ENCODE assay signal across 1 cellular context in the genomic region with DNA sequence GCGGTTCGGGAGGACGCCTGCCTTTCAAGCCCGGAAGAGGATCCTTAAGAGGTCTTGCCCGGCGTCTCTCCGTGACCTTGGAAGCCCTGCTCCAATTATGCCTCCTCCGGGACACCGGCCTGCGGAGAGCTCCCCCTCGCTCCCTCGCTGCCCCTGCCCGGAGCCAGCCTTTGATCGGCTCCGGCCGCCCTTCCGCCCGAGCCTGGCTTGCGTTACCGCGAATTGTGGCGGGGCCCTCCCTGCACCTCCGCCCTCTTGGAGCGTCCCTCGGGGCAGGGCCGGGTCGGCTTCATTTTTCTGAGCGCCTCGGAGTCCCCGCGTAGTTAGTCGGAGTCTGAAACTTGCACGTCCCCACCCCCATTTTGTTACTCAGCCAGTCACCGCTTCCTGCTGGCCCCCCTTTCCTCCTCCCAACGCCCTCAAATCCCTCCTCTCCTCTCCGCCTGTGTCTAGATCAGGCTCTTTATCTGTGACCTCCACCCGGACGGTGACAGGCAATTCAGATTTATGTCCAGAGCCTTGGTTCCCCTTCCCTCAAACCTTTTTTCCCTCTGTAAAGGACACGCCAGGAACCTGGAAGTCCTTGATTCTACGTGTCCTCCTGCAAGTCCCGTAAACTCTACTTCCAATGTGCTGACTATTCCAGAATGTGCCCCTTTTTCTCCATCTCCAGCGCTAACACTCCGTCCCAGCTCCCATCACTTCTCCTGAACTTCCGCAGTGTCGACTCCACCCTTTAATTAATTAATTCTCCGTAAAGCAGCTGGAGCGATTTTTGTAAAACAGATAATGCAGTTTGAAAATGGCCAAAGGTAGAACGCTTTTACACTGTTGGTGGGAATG.
TF ChIP-seq lines count a peak whose summit lies in the region.

No MANE protein-coding gene starts in this region.

TF ChIP-seq in HepG2, 621 proteins besides CTCF, POLR2A, EP300 and RAD21 (continued from another document and continues in another):
- TF ChIP-seq, protein P1, sequence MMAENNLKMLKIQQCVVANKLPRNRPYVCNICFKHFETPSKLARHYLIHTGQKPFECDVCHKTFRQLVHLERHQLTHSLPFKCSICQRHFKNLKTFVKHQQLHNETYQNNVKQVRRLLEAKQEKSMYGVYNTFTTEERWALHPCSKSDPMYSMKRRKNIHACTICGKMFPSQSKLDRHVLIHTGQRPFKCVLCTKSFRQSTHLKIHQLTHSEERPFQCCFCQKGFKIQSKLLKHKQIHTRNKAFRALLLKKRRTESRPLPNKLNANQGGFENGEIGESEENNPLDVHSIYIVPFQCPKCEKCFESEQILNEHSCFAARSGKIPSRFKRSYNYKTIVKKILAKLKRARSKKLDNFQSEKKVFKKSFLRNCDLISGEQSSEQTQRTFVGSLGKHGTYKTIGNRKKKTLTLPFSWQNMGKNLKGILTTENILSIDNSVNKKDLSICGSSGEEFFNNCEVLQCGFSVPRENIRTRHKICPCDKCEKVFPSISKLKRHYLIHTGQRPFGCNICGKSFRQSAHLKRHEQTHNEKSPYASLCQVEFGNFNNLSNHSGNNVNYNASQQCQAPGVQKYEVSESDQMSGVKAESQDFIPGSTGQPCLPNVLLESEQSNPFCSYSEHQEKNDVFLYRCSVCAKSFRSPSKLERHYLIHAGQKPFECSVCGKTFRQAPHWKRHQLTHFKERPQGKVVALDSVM (CRISPR knock-in tag; IDR thresholded peaks at IDR 0.05), result peak; percentile 94
- TF ChIP-seq MAFF (IDR thresholded peaks at IDR 0.05; ENCODE audit: low read depth, low read length) (0 out of 2 replicates have a peak, but pooled peaks have one; percentile 9), SMAD1 (CRISPR knock-in tag; IDR thresholded peaks at IDR 0.05; ENCODE audit: borderline replicate concordance, low read depth) (peak; percentile 42; the same call in 1 of the 2 replicates), FOXM1 (CRISPR knock-in tag; IDR thresholded peaks at IDR 0.05) (no peak), ZNF792 (CRISPR knock-in tag; IDR thresholded peaks at IDR 0.05) (0 out of 2 replicates have a peak, but pooled peaks have one; percentile 43), BATF2 (CRISPR knock-in tag; IDR thresholded peaks at IDR 0.05) (no peak), MIER3 (CRISPR knock-in tag; IDR thresholded peaks at IDR 0.05; ENCODE audit: borderline replicate concordance) (no peak), KLF12 (CRISPR knock-in tag; IDR thresholded peaks at IDR 0.05; ENCODE audit: borderline replicate concordance) (0 out of 2 replicates have a peak, but pooled peaks have one; percentile 20), MXD1 (CRISPR knock-in tag; IDR thresholded peaks at IDR 0.05) (peak; percentile 72; the same call in 1 of the 2 replicates), ZNF746 (CRISPR knock-in tag; IDR thresholded peaks at IDR 0.05) (peak; percentile 7; the same call in 1 of the 2 replicates), ZBTB21 (CRISPR knock-in tag; IDR thresholded peaks at IDR 0.05) (no peak), POLR2G (IDR thresholded peaks at IDR 0.05; ENCODE audit: low read depth, low read length) (peak; percentile 94), TCF7 (IDR thresholded peaks at IDR 0.05; ENCODE audit: low read depth) (peak; percentile 52; the same call in 1 of the 2 replicates), ZNF350 (CRISPR knock-in tag; IDR thresholded peaks at IDR 0.05; ENCODE audit: borderline replicate concordance, low read depth) (peak; percentile 75), SMAD9 (CRISPR knock-in tag; IDR thresholded peaks at IDR 0.05) (no peak), ZMYM3 (CRISPR knock-in tag; IDR thresholded peaks at IDR 0.05) (0 out of 2 replicates have a peak, but pooled peaks have one; percentile 43), KDM5B (CRISPR knock-in tag; IDR thresholded peaks at IDR 0.05; ENCODE audit: borderline replicate concordance) (peak; percentile 52; the same call in 1 of the 2 replicates), RBAK (CRISPR knock-in tag; IDR thresholded peaks at IDR 0.05) (no peak), CEBPB (IDR thresholded peaks at IDR 0.05; ENCODE audit: borderline replicate concordance, low read depth, low read length) (no peak), ZFP1 (CRISPR knock-in tag; IDR thresholded peaks at IDR 0.05) (no peak), ARID5B (CRISPR knock-in tag; IDR thresholded peaks at IDR 0.05) (0 out of 2 replicates have a peak, but pooled peaks have one; percentile 8), ZNF468 (CRISPR knock-in tag; IDR thresholded peaks at IDR 0.05) (0 out of 2 replicates have a peak, but pooled peaks have one; percentile 35), FOXP1 (IDR thresholded peaks at IDR 0.05) (no peak), FOXP1 (CRISPR knock-in tag; IDR thresholded peaks at IDR 0.05) (0 out of 2 replicates have a peak, but pooled peaks have one; percentile 6), AKAP8 (CRISPR knock-in tag; IDR thresholded peaks at IDR 0.05) (peak; percentile 48), FOXK2 (IDR thresholded peaks at IDR 0.05) (no peak)
- TF ChIP-seq, protein P2, sequence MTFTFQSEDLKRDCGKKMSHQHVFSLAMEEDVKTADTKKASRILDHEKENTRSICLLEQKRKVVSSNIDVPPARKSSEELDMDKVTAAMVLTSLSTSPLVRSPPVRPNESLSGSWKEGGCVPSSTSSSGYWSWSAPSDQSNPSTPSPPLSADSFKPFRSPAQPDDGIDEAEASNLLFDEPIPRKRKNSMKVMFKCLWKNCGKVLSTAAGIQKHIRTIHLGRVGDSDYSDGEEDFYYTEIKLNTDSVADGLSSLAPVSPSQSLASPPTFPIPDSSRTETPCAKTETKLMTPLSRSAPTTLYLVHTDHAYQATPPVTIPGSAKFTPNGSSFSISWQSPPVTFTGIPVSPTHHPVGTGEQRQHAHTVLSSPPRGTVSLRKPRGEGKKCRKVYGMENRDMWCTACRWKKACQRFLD (CRISPR knock-in tag; IDR thresholded peaks at IDR 0.05; ENCODE audit: borderline replicate concordance), result peak; percentile 74; the same call in 1 of the 2 replicates
- TF ChIP-seq, protein P3, sequence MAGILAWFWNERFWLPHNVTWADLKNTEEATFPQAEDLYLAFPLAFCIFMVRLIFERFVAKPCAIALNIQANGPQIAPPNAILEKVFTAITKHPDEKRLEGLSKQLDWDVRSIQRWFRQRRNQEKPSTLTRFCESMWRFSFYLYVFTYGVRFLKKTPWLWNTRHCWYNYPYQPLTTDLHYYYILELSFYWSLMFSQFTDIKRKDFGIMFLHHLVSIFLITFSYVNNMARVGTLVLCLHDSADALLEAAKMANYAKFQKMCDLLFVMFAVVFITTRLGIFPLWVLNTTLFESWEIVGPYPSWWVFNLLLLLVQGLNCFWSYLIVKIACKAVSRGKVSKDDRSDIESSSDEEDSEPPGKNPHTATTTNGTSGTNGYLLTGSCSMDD (CRISPR knock-in tag; IDR thresholded peaks at IDR 0.05), result no peak
- TF ChIP-seq, protein P4, sequence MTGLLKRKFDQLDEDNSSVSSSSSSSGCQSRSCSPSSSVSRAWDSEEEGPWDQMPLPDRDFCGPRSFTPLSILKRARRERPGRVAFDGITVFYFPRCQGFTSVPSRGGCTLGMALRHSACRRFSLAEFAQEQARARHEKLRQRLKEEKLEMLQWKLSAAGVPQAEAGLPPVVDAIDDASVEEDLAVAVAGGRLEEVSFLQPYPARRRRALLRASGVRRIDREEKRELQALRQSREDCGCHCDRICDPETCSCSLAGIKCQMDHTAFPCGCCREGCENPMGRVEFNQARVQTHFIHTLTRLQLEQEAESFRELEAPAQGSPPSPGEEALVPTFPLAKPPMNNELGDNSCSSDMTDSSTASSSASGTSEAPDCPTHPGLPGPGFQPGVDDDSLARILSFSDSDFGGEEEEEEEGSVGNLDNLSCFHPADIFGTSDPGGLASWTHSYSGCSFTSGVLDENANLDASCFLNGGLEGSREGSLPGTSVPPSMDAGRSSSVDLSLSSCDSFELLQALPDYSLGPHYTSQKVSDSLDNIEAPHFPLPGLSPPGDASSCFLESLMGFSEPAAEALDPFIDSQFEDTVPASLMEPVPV (CRISPR knock-in tag; IDR thresholded peaks at IDR 0.05), result peak; percentile 20; the same call in 1 of the 2 replicates
- TF ChIP-seq, protein P5, sequence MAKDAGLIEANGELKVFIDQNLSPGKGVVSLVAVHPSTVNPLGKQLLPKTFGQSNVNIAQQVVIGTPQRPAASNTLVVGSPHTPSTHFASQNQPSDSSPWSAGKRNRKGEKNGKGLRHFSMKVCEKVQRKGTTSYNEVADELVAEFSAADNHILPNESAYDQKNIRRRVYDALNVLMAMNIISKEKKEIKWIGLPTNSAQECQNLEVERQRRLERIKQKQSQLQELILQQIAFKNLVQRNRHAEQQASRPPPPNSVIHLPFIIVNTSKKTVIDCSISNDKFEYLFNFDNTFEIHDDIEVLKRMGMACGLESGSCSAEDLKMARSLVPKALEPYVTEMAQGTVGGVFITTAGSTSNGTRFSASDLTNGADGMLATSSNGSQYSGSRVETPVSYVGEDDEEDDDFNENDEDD (CRISPR knock-in tag; IDR thresholded peaks at IDR 0.05; ENCODE audit: borderline replicate concordance), result 0 out of 2 replicates have a peak, but pooled peaks have one; percentile 5
- TF ChIP-seq, protein P6, sequence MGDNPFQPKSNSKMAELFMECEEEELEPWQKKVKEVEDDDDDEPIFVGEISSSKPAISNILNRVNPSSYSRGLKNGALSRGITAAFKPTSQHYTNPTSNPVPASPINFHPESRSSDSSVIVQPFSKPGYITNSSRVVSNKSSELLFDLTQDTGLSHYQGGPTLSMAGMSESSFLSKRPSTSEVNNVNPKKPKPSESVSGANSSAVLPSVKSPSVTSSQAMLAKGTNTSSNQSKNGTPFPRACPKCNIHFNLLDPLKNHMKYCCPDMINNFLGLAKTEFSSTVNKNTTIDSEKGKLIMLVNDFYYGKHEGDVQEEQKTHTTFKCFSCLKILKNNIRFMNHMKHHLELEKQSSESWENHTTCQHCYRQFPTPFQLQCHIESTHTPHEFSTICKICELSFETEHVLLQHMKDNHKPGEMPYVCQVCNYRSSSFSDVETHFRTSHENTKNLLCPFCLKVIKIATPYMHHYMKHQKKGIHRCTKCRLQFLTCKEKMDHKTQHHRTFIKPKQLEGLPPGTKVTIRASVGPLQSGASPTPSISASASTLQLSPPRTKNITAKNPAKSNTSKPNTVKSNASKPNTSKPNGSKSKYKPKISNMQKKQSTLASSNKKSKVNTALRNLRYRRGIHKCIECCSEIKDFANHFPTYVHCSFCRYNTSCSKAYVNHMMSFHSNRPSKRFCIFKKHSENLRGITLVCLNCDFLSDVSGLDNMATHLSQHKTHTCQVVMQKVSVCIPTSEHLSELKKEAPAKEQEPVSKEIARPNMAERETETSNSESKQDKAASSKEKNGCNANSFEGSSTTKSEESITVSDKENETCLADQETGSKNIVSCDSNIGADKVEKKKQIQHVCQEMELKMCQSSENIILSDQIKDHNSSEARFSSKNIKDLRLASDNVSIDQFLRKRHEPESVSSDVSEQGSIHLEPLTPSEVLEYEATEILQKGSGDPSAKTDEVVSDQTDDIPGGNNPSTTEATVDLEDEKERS (CRISPR knock-in tag; IDR thresholded peaks at IDR 0.05), result no peak
- TF ChIP-seq, protein P7, sequence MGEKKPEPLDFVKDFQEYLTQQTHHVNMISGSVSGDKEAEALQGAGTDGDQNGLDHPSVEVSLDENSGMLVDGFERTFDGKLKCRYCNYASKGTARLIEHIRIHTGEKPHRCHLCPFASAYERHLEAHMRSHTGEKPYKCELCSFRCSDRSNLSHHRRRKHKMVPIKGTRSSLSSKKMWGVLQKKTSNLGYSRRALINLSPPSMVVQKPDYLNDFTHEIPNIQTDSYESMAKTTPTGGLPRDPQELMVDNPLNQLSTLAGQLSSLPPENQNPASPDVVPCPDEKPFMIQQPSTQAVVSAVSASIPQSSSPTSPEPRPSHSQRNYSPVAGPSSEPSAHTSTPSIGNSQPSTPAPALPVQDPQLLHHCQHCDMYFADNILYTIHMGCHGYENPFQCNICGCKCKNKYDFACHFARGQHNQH (CRISPR knock-in tag; IDR thresholded peaks at IDR 0.05), result no peak
